Comparison of ENCODE assay signal across 11 cellular contexts in the genomic region with DNA sequence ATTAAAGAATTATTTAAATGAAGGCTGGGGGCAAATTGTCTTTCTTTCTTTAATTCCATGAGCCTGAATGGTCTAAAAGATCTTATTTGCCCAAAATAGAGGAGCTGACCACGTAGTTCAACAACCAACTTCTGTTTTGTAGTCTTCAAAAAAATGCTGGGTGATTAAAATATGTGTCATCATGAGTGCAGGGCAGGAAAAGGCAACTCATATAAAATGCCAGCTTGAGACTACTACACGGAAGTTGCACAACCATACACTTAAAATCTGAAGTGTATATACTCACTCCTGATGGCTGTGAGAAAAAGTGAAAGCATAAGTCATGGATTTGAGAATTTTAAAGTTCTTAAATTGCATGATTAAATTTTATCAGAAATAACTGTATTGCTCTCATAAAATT.
DNase-seq lines count a peak whose midpoint lies in the region; ATAC-seq and TF ChIP-seq lines count a peak whose summit lies in the region.
"Had no signal": no experiment of that assay in that cellular context is flagged by ENCODE, and none has a peak within 500 bp of the region (broad histone marks: within the 10 kb centered on the region; RNA-seq: fewer than 3 reads in every experiment).

No MANE protein-coding gene starts in this region.

- H3K9me3 ChIP-seq in right atrium auricular region (no peaks in the 10 kb centered on the region), RWPE2 (ENCODE audit: severe bottlenecking) (peaks cover 3% of the 10 kb centered on the region)

- no peaks in the 10 kb centered on the region for H3K36me3 ChIP-seq in right atrium auricular region
- no peaks in the 10 kb centered on the region for H3K36me3 ChIP-seq in RWPE2 (ENCODE audit: low read depth)

- H3K27ac ChIP-seq in right atrium auricular region, result no peak overlapping the region
- peak overlapping the region; percentile 55 for H3K27ac ChIP-seq in RWPE2 (ENCODE audit: poor library complexity, severe bottlenecking)

- no peak overlapping the region for H3K4me3 ChIP-seq in right atrium auricular region
- no peak overlapping the region for H3K4me3 ChIP-seq in RWPE2 (ENCODE audit: severe bottlenecking)
- no peak overlapping the region for H3K4me3 ChIP-seq in fibroblast of the aortic adventitia (ENCODE audit: low read depth, low read length)

- H3K4me1 ChIP-seq in right atrium auricular region, result peaks cover 0 to 6% of the 10 kb centered on the region in 2 donors
- peaks cover 25% of the 10 kb centered on the region for H3K4me1 ChIP-seq in RWPE2 (ENCODE audit: insufficient read depth, poor library complexity, severe bottlenecking)

- H3K27me3 ChIP-seq in right atrium auricular region (no peaks in the 10 kb centered on the region), RWPE2 (ENCODE audit: insufficient read depth, poor library complexity, severe bottlenecking) (no peaks in the 10 kb centered on the region)

- ATAC-seq in Right ventricle myocardium inferior (peak; percentile 37), RWPE2 (ENCODE audit: low read depth) (peak; percentile 99), HG03095 (IDR thresholded peaks at IDR 0.05; ENCODE audit: unreplicated experiment) (no peak), GM19351 (IDR thresholded peaks at IDR 0.05; ENCODE audit: unreplicated experiment) (no peak)

- TF ChIP-seq CTCF in right atrium auricular region (IDR thresholded peaks at IDR 0.05) (no peak), RWPE2 (IDR thresholded peaks at IDR 0.05; ENCODE audit: poor library complexity, severe bottlenecking) (no peak), fibroblast of the aortic adventitia (IDR thresholded peaks at IDR 0.05; ENCODE audit: insufficient read depth, low read length) (no peak)

- DNase-seq in Right ventricle myocardium inferior (ENCODE audit: missing footprints) (no peak), right atrium auricular region (ENCODE audit: low spot score) (no peak), RWPE2 (ENCODE audit: low spot score) (no peak), fibroblast of the aortic adventitia (ENCODE audit: low read depth) (peak; percentile 87), stromal cell of bone marrow (ENCODE audit: low read depth) (peak; percentile 78), NCI-H524 (lab: John Stamatoyannopoulos, UW) (no peak)
- DNase-seq: CD4-positive, alpha-beta memory T cell; NCI-H446 treated with DMSO at 0.1 percent for 48 hours; stimulated activated CD4-positive, alpha-beta T cell treated with anti-CD3 and anti-CD28 coated beads, Interleukin-12 subunit alpha, Interleukin-12 subunit beta, amount 100 ng/mL, for 4 hours had no signal

- intact Hi-C loops in Right ventricle myocardium inferior (cut with DNase I), result no loop called here

Comparison
In these comparisons a context has a peak if more than half of its experiments do, and no peak if none do; other contexts are left out.
1. ATAC-seq: peak in Right ventricle myocardium inferior (single experiment) and RWPE2 (single experiment); none in HG03095 (single experiment) and GM19351 (single experiment).
2. DNase-seq: peak in fibroblast of the aortic adventitia (single experiment) and stromal cell of bone marrow (single experiment); none in Right ventricle myocardium inferior (single experiment), right atrium auricular region (single experiment), RWPE2 (single experiment) and NCI-H524 (0 of 2).